ENCODE assay signal across 36 cellular contexts in genomic region chr5:168121138-168121494, GRCh38.
"Had no signal": no experiment of that assay in that cellular context is flagged by ENCODE, and none has a peak within 500 bp of the region (broad histone marks: within the 10 kb centered on the region; RNA-seq: fewer than 3 reads in every experiment).

No MANE protein-coding gene starts in this region.

- H3K36me3 ChIP-seq: ascending aorta, Peyer's patch had no signal

- H3K4me3 ChIP-seq: ascending aorta, Peyer's patch had no signal

- ATAC-seq: PC-3 had no signal

- DNase-seq: activated B cell treated with CpG ODN at 0.5 μM for 24 hours; activated CD4-positive, alpha-beta memory T cell treated with anti-CD3 and anti-CD28 coated beads for 36 hours; activated CD4-positive, alpha-beta T cell treated with anti-CD3 and anti-CD28 coated beads for 4 hours; activated CD4-positive, alpha-beta T cell treated with anti-CD3 and anti-CD28 coated beads, Interleukin-2, amount 50 U/mL, for 1 hour; activated CD4-positive, CD25-positive, alpha-beta regulatory T cell treated with anti-CD3 and anti-CD28 coated beads, Interleukin-2, amount 50 U/mL, for 72 hours; activated CD8-positive, alpha-beta memory T cell treated with anti-CD3 and anti-CD28 coated beads, Interleukin-2, amount 50 U/mL, for 4 hours; activated gamma-delta T cell; activated naive CD4-positive, alpha-beta T cell treated with Interleukin-2 at 50 U/mL for 16 hours; activated T-cell treated with anti-CD3 and anti-CD28 coated beads for 4 hours; activated T-cell treated with anti-CD3 and anti-CD28 coated beads, Interleukin-2, amount 50 U/mL, for 72 hours; amygdala; caudate nucleus; cerebellar nuclear complex; Karpas-422; KBM-7; NCI-H1105; NCI-H1417 treated with DMSO at 0.1 percent for 48 hours; NCI-H2081; NCI-H2171; NCI-H226; NCI-H446 treated with DMSO at 0.1 percent for 48 hours; NCI-H524; NCI-H82; NK-92 treated with Interleukin-12 subunit alpha and Interleukin-12 subunit beta, amount 100 ng/mL, for 24 hours; PC-3; Peyer's patch; RPMI8226; SW 1271; T-helper 1 cell; T-helper 2 cell; T-helper 9 cell had no signal

- H3K4me1 ChIP-seq: ascending aorta, Peyer's patch had no signal

- H3K4me1 Mint-ChIP-seq: activated B cell treated with CpG ODN at 0.5 μM for 24 hours had no signal

- H3K36me3 Mint-ChIP-seq: activated CD4-positive, alpha-beta memory T cell treated with anti-CD3 and anti-CD28 coated beads for 36 hours; activated naive CD8-positive, alpha-beta T cell; IgD-negative memory B cell had no signal

- H3K27ac ChIP-seq: ascending aorta, Peyer's patch, VCaP had no signal

- H3K27me3 Mint-ChIP-seq: activated B cell treated with CpG ODN at 0.5 μM for 24 hours; activated CD4-positive, alpha-beta memory T cell treated with anti-CD3 and anti-CD28 coated beads for 36 hours; activated naive CD8-positive, alpha-beta T cell had no signal

- H3K27me3 ChIP-seq: ascending aorta, Peyer's patch had no signal

- H3K4me3 Mint-ChIP-seq: activated B cell treated with CpG ODN at 0.5 μM for 24 hours; activated CD4-positive, alpha-beta memory T cell treated with anti-CD3 and anti-CD28 coated beads for 36 hours; activated naive CD8-positive, alpha-beta T cell; IgD-negative memory B cell had no signal

- H3K9me3 ChIP-seq: ascending aorta, Peyer's patch had no signal

- H3K9me3 Mint-ChIP-seq: activated B cell treated with CpG ODN at 0.5 μM for 24 hours; activated CD4-positive, alpha-beta memory T cell treated with anti-CD3 and anti-CD28 coated beads for 36 hours; activated T-helper 2 cell treated with anti-CD3 and anti-CD28 coated beads, Interferon-gamma antibody, Interleukin-2, Interleukin-4, amounts not matched to agents 10 μg/mL and 5 μg/mL and 100 μg/mL, durations not matched to agents 14 hours and 24 hours and 36 hours had no signal

- H3K27ac Mint-ChIP-seq: activated B cell treated with CpG ODN at 0.5 μM for 24 hours; activated CD4-positive, alpha-beta memory T cell treated with anti-CD3 and anti-CD28 coated beads for 36 hours; activated naive CD8-positive, alpha-beta T cell; IgD-negative memory B cell had no signal
